Comparison of ENCODE assay signal across 26 cellular contexts in genomic region chr14:104143071-104143470, GRCh38. TPM values are rescaled to one million over a fixed set of nuclear protein-coding genes. Genes with fewer than 3 reads are reported as not detected.
A peak's percentile ranks its signal among the peaks of the same experiment; 100 is the strongest.
DNase-seq lines count a peak whose midpoint lies in the region; ATAC-seq and TF ChIP-seq lines count a peak whose summit lies in the region.
"Had no signal": no experiment of that assay in that cellular context is flagged by ENCODE, and none has a peak within 500 bp of the region (broad histone marks: within the 10 kb centered on the region; RNA-seq: fewer than 3 reads in every experiment).

No MANE protein-coding gene starts in this region.

- no peak for ATAC-seq in Right ventricle myocardium inferior
- no peak for ATAC-seq in HG02981 (IDR thresholded peaks at IDR 0.05; ENCODE audit: unreplicated experiment)
- ATAC-seq: activated CD8-positive, alpha-beta T cell treated with anti-CD3 and anti-CD28 coated beads, Interleukin-2, amount 10 ng/mL, durations not matched to agents 7 days and 5 days; Panc1 had no signal

- H3K4me1 Mint-ChIP-seq in glutamatergic neuron (ENCODE audit: low read depth, unreplicated experiment), result no peaks in the 10 kb centered on the region

- TF ChIP-seq CTCF in LNCaP clone FGC (IDR thresholded peaks at IDR 0.05; ENCODE audit: control insufficient read depth, extremely low read depth, insufficient read depth) (peak; percentile 27), glutamatergic neuron (IDR thresholded peaks at IDR 0.05; ENCODE audit: partially characterized antibody, unreplicated experiment) (no peak)

- DNase-seq in Right ventricle myocardium inferior (ENCODE audit: missing footprints) (peak; percentile 35), cardiac septum (ENCODE audit: low spot score) (no peak), LNCaP clone FGC (ENCODE audit: low read depth) (peak; percentile 23), glutamatergic neuron (peak; percentile 15), retina (peak; percentile 3), SKM-1 (lab: John Stamatoyannopoulos, UW; ENCODE audit: unreplicated experiment) (no peak)
- no peak for DNase-seq in stimulated activated CD4-positive, alpha-beta T cell treated with anti-CD3 and anti-CD28 coated beads, Interleukin-1b, Interleukin-23, amount 100 ng/mL, for 48 hours
- DNase-seq: ACHN; activated CD8-positive, alpha-beta T cell treated with anti-CD3 and anti-CD28 coated beads, Interleukin-2, amount 10 ng/mL, durations not matched to agents 7 days and 5 days; activated gamma-delta T cell; DMS153; GOT3; NCI-H1048; NCI-H187; NCI-H2171 treated with DMSO at 0.1 percent for 48 hours; NCI-H526; stimulated activated CD4-positive, alpha-beta T cell treated with anti-CD3 and anti-CD28 coated beads, Interleukin-2, amount 100 ng/mL, for 24 hours; trophoblast cell had no signal

- H3K4me3 Mint-ChIP-seq in glutamatergic neuron (ENCODE audit: unreplicated experiment), result no peak overlapping the region
- H3K4me3 Mint-ChIP-seq: activated CD8-positive, alpha-beta T cell treated with anti-CD3 and anti-CD28 coated beads, Interleukin-2, amount 10 ng/mL, durations not matched to agents 7 days and 5 days; neural crest cell had no signal

- no peaks in the 10 kb centered on the region for H3K36me3 Mint-ChIP-seq in glutamatergic neuron (ENCODE audit: unreplicated experiment)
- H3K36me3 Mint-ChIP-seq: brain had no signal

- no peak overlapping the region for H3K4me3 ChIP-seq in LNCaP clone FGC (ENCODE audit: low read depth, low read length)
- H3K4me3 ChIP-seq: skin epidermis had no signal

- intact Hi-C loops in Right ventricle myocardium inferior (cut with DNase I), result no loop called here
- intact Hi-C loops in cardiac septum (cut with DNase I), result no loop called here

- H3K27ac Mint-ChIP-seq in glutamatergic neuron (ENCODE audit: unreplicated experiment), result no peak overlapping the region
- H3K27ac Mint-ChIP-seq: activated CD8-positive, alpha-beta T cell treated with anti-CD3 and anti-CD28 coated beads, Interleukin-2, amount 10 ng/mL, durations not matched to agents 7 days and 5 days; brain had no signal

- H3K27me3 Mint-ChIP-seq in glutamatergic neuron (ENCODE audit: unreplicated experiment), result peaks cover 6% of the 10 kb centered on the region

- H3K9me3 Mint-ChIP-seq in glutamatergic neuron (ENCODE audit: unreplicated experiment), result peaks cover 3% of the 10 kb centered on the region
- H3K9me3 Mint-ChIP-seq: brain, neural crest cell had no signal

RNA-seq across cellular contexts. Expression of gene KIF26A, which starts 4.7 kb away (rescaled TPM):
- 6.4 TPM for total RNA-seq in Right ventricle myocardium inferior
- 6.8 TPM for total RNA-seq in cardiac septum
- 5.9 TPM for total RNA-seq in glutamatergic neuron (ENCODE audit: unreplicated experiment)
- total RNA-seq: LHCN-M2, mononuclear cell had no signal

RNA-seq across cellular contexts. Expression of gene ASPG, which starts 57.6 kb away (rescaled TPM):
- 27.5 TPM for total RNA-seq in Right ventricle myocardium inferior
- 4.4 TPM for total RNA-seq in cardiac septum
- not detected for total RNA-seq in glutamatergic neuron (ENCODE audit: unreplicated experiment)
- total RNA-seq: activated CD8-positive, alpha-beta T cell treated with anti-CD3 and anti-CD28 coated beads, Interleukin-2, amount 10 ng/mL, durations not matched to agents 7 days and 5 days; neural crest cell; T-helper 1 cell treated with Interleukin-12 subunit alpha and Interleukin-12 subunit beta and Interleukin-4 antibody, amounts not matched to agents 30 ng/mL and 1 ng/mL, for 36 hours had no signal

Comparison
In these comparisons a context has a peak if more than half of its experiments do, and no peak if none do; other contexts are left out.
1. DNase-seq: peak in Right ventricle myocardium inferior (single experiment), LNCaP clone FGC (single experiment), glutamatergic neuron (single experiment) and retina (single experiment); none in cardiac septum (single experiment), SKM-1 (single experiment) and stimulated activated CD4-positive, alpha-beta T cell treated with anti-CD3 and anti-CD28 coated beads, Interleukin-1b, Interleukin-23, amount 100 ng/mL, for 48 hours (single experiment).